ENCODE assay signal across 8 cellular contexts in genomic region chr9:4740623-4741364, GRCh38. TPM values are rescaled to one million over a fixed set of nuclear protein-coding genes. Genes with fewer than 3 reads are reported as not detected.
DNase-seq lines count a peak whose midpoint lies in the region; ATAC-seq and TF ChIP-seq lines count a peak whose summit lies in the region.

TSS of gene AK3 (minus strand) at chr9:4741202. CDS start at chr9:4741087, 115 bp downstream.

- TF ChIP-seq CTCF in GM13977 (IDR thresholded peaks at IDR 0.05; ENCODE audit: extremely low read depth, insufficient read depth, missing control alignments), result peak; percentile 69
- TF ChIP-seq CTCF in vagina (IDR thresholded peaks at IDR 0.05), result no peak

- H3K9me3 Mint-ChIP-seq in T-helper 2 cell treated with Interferon-gamma antibody and Interleukin-4, amounts not matched to agents 5 μg/mL and 100 μg/mL, for 36 hours, result no peaks in the 10 kb centered on the region

- peaks cover 30% of the 10 kb centered on the region for H3K4me1 Mint-ChIP-seq in T-helper 2 cell treated with Interferon-gamma antibody and Interleukin-4, amounts not matched to agents 5 μg/mL and 100 μg/mL, for 36 hours (ENCODE audit: low read depth)

- H3K27ac ChIP-seq in right cardiac atrium (ENCODE audit: low read length), result peak within 1 kb of the TSS; percentile 62
- H3K27ac ChIP-seq in rectal smooth muscle tissue (ENCODE audit: low read depth, low read length), result peak within 1 kb of the TSS; percentile 88
- peak within 1 kb of the TSS; percentile 98 for H3K27ac ChIP-seq in vagina

- H3K4me3 ChIP-seq in right cardiac atrium (ENCODE audit: low read length) (peak within 1 kb of the TSS; percentile 80), rectal smooth muscle tissue (ENCODE audit: low read length) (peak within 1 kb of the TSS; percentile 85), vagina (peak within 1 kb of the TSS; percentile 98 to 99)

- H3K27me3 ChIP-seq in right cardiac atrium (ENCODE audit: control insufficient read depth, insufficient read depth), result no peaks in the 10 kb centered on the region
- no peaks in the 10 kb centered on the region for H3K27me3 ChIP-seq in rectal smooth muscle tissue (ENCODE audit: control insufficient read depth, insufficient read depth, low read length)
- H3K27me3 ChIP-seq in vagina, result no peaks in the 10 kb centered on the region

- H3K36me3 ChIP-seq in rectal smooth muscle tissue (ENCODE audit: control insufficient read depth, insufficient read depth, low read length) (no peaks in the 10 kb centered on the region), vagina (no peaks in the 10 kb centered on the region)

- TF ChIP-seq POLR2A in vagina (IDR thresholded peaks at IDR 0.05), result peak in 1 of 2 donors; percentile 84

- peak within 1 kb of the TSS; percentile 93 for H3K4me3 Mint-ChIP-seq in T-helper 2 cell treated with Interferon-gamma antibody and Interleukin-4, amounts not matched to agents 5 μg/mL and 100 μg/mL, for 36 hours

- in situ Hi-C loops in GM13977 (cut with MboI; ENCODE audit: low pct_unique_long_range_greater_than_20kb, low sequenced_read_pairs, unreplicated experiment), result loop anchor here (10.0 kb wide), 1 partner anchor 136 kb away; no protein-coding TSS in a partner anchor

- ATAC-seq in HG02678 (IDR thresholded peaks at IDR 0.05; ENCODE audit: unreplicated experiment) (peak; percentile 93), right cardiac atrium (peak; percentile 97)

- peak within 1 kb of the TSS; percentile 92 for H3K27ac Mint-ChIP-seq in T-helper 2 cell treated with Interferon-gamma antibody and Interleukin-4, amounts not matched to agents 5 μg/mL and 100 μg/mL, for 36 hours

- peaks cover 9% of the 10 kb centered on the region for H3K4me1 ChIP-seq in right cardiac atrium (ENCODE audit: control insufficient read depth, insufficient read depth, low read length)
- H3K4me1 ChIP-seq in rectal smooth muscle tissue (ENCODE audit: control insufficient read depth, insufficient read depth, low read length), result peaks cover 4% of the 10 kb centered on the region
- H3K4me1 ChIP-seq in vagina, result peaks cover 31% of the 10 kb centered on the region

- no peaks in the 10 kb centered on the region for H3K27me3 Mint-ChIP-seq in T-helper 2 cell treated with Interferon-gamma antibody and Interleukin-4, amounts not matched to agents 5 μg/mL and 100 μg/mL, for 36 hours (ENCODE audit: low read depth)

- H3K9me3 ChIP-seq in right cardiac atrium (ENCODE audit: control insufficient read depth, low read length), result no peaks in the 10 kb centered on the region
- H3K9me3 ChIP-seq in vagina, result no peaks in the 10 kb centered on the region

- DNase-seq in GM13977 (ENCODE audit: low spot score) (peak; percentile 99), NCI-H1105 treated with DMSO at 0.1 percent for 48 hours (lab: John Stamatoyannopoulos, UW) (peak; percentile 25), anterior cingulate cortex (lab: John Stamatoyannopoulos, UW) (peak in 56 of 58 donors; percentile 9 to 88 (median 75)), right cardiac atrium (peak; percentile 92 to 97 (median 95)), vagina (ENCODE audit: extremely low spot score in 2 of 2) (peak in 1 of 2 donors; percentile 90)
- DNase-seq in T-helper 2 cell treated with Interferon-gamma antibody and Interleukin-4, amounts not matched to agents 5 μg/mL and 100 μg/mL, for 36 hours (ENCODE audit: low spot score), result peak; percentile 87

- peak within 1 kb of the TSS; percentile 88 for H3K9ac ChIP-seq in rectal smooth muscle tissue (ENCODE audit: low read length)

- WGBS in right cardiac atrium, result under 1% methylated on average over 84 of the region's 84 CpGs

- no peaks in the 10 kb centered on the region for H3K36me3 Mint-ChIP-seq in T-helper 2 cell treated with Interferon-gamma antibody and Interleukin-4, amounts not matched to agents 5 μg/mL and 100 μg/mL, for 36 hours (ENCODE audit: low read depth)

- intact Hi-C loops in right cardiac atrium (cut with DNase I), result loop anchor here in 1 of 4 donors (5.0 to 10.0 kb wide), 2 partner anchors 63 to 854 kb away; partner anchors contain the start of gene CDC37L1
- intact Hi-C loops in vagina (cut with DNase I), result loop anchor here (5.0 kb wide), 1 partner anchor 58 kb away; no protein-coding TSS in a partner anchor

RNA-seq across cellular contexts. Expression of gene AK3, which starts in this region (rescaled TPM):
- total RNA-seq in right cardiac atrium (100 to 1,000 TPM; 111 to 153 (median 125) TPM), vagina (72.4 TPM)
- 91.3 TPM for polyA plus RNA-seq in right cardiac atrium
